12 cellular contexts compared by ENCODE assay signal in genomic region chr4:23930750-23931488, GRCh38. TPM values are rescaled to one million over a fixed set of nuclear protein-coding genes. Genes with fewer than 3 reads are reported as not detected.
DNase-seq lines count a peak whose midpoint lies in the region; ATAC-seq, FAIRE-seq and TF ChIP-seq lines count a peak whose summit lies in the region.
"Had no signal": no experiment of that assay in that cellular context is flagged by ENCODE, and none has a peak within 500 bp of the region (broad histone marks: within the 10 kb centered on the region; RNA-seq: fewer than 3 reads in every experiment).

No MANE protein-coding gene starts in this region.

- H3K4me3 ChIP-seq in H1 (ENCODE audit: extremely low read depth in 1 of 4, insufficient read depth in 2 of 4, low read depth in 3 of 4, low read length in 4 of 4): no peak overlapping the region
- no peak overlapping the region for H3K4me3 ChIP-seq in liver (ENCODE audit: low read depth in 1 of 3, low read length in 3 of 3)
- H3K4me3 ChIP-seq in small intestine (ENCODE audit: low read depth in 1 of 2, low read length in 2 of 2): no peak overlapping the region

- no peak for TF ChIP-seq POLR2A in H1 (IDR thresholded peaks at IDR 0.05; ENCODE audit: control extremely low read depth in 1 of 2, low read depth in 2 of 2, low read length in 2 of 2)

- H3K79me2 ChIP-seq in H1 (ENCODE audit: control insufficient read depth in 1 of 2, insufficient read depth in 2 of 2, low read length in 2 of 2): no peaks in the 10 kb centered on the region

- ATAC-seq in HG02623 (IDR thresholded peaks at IDR 0.05; ENCODE audit: unreplicated experiment) (no peak), GM21528 (IDR thresholded peaks at IDR 0.05; ENCODE audit: low FRiP score, unreplicated experiment) (no peak)
- ATAC-seq: activated CD4-positive, alpha-beta T cell treated with anti-CD3 and anti-CD28 coated beads for 36 hours had no signal

- H2BK20ac ChIP-seq in H1 (ENCODE audit: low read length): peak overlapping the region; percentile 38; the same call in 1 of the 2 replicates

- H2AK5ac ChIP-seq in H1 (ENCODE audit: low read depth, low read length): no peak overlapping the region; the same call in 1 of the 2 replicates

- POLR2A ChIA-PET in H1 (lab: Charles Lee; ENCODE audit: partially characterized antibody): interaction anchor here (0.7 kb wide), 1 partner anchor 35 kb away, joined by 3 read pairs; no protein-coding TSS in a partner anchor

- peak overlapping the region; percentile 3 for H3K56ac ChIP-seq in H1 (replicated peaks; ENCODE audit: insufficient read length, low read depth, low read length)

- no peak overlapping the region for H4K8ac ChIP-seq in H1 (ENCODE audit: extremely low read depth, insufficient read depth, low read length)

- H3K18ac ChIP-seq in H1 (ENCODE audit: extremely low read depth, low read length): no peak overlapping the region; the same call in 1 of the 2 replicates

- H4K20me1 ChIP-seq in H1 (replicated peaks in 1 of 2; ENCODE audit: control insufficient read depth in 1 of 2, insufficient read depth in 2 of 2, low read length in 2 of 2): no peaks in the 10 kb centered on the region

- H3K4me1 ChIP-seq in H1 (replicated peaks in 1 of 4; ENCODE audit: control insufficient read depth in 3 of 4, insufficient read depth in 4 of 4, low read length in 3 of 4) (peaks cover 6 to 33% (median 23%) of the 10 kb centered on the region in 4 experiments), liver (ENCODE audit: control insufficient read depth in 4 of 4, insufficient read depth in 4 of 4, low read length in 3 of 4) (peaks cover 0 to 21% (median 4%) of the 10 kb centered on the region in 4 donors), small intestine (ENCODE audit: control insufficient read depth in 2 of 2, insufficient read depth in 1 of 2, low read depth in 1 of 2, low read length in 1 of 2) (no peaks in the 10 kb centered on the region)

- no peaks in the 10 kb centered on the region for H3K27me3 ChIP-seq in H1 (replicated peaks in 1 of 4; ENCODE audit: control insufficient read depth in 3 of 4, extremely low read depth in 1 of 4, insufficient read depth in 3 of 4, low read length in 3 of 4)
- no peaks in the 10 kb centered on the region for H3K27me3 ChIP-seq in liver (ENCODE audit: control insufficient read depth in 4 of 4, insufficient read depth in 4 of 4, low read length in 3 of 4)
- H3K27me3 ChIP-seq in small intestine (ENCODE audit: control insufficient read depth in 2 of 2, insufficient read depth in 2 of 2, low read length in 2 of 2): no peaks in the 10 kb centered on the region

- H2BK120ac ChIP-seq in H1 (replicated peaks; ENCODE audit: low read depth, low read length): no peak overlapping the region

- FAIRE-seq in H1 (lab: Jason Lieb, UNC) (no peak), small intestine (lab: Jason Lieb, UNC) (no peak)

- H3K9me3 ChIP-seq in H1 (ENCODE audit: insufficient read depth in 2 of 2, low read depth in 1 of 2, low read length in 1 of 2): no peaks in the 10 kb centered on the region
- H3K9me3 ChIP-seq in liver (ENCODE audit: control insufficient read depth in 4 of 4, low read length in 3 of 4): no peaks in the 10 kb centered on the region
- no peaks in the 10 kb centered on the region for H3K9me3 ChIP-seq in small intestine (ENCODE audit: control insufficient read depth, low read depth)

- no peak overlapping the region for H3K23ac ChIP-seq in H1 (ENCODE audit: insufficient read length)

- H3K36me3 ChIP-seq in H1 (ENCODE audit: control insufficient read depth in 2 of 4, insufficient read depth in 4 of 4, low read length in 3 of 4) (no peaks in the 10 kb centered on the region), liver (ENCODE audit: control insufficient read depth in 4 of 4, insufficient read depth in 3 of 4, low read depth in 1 of 4, low read length in 3 of 4) (no peaks in the 10 kb centered on the region), small intestine (ENCODE audit: control insufficient read depth in 2 of 2, insufficient read depth in 2 of 2, low read length in 2 of 2) (no peaks in the 10 kb centered on the region)

- H2AFZ ChIP-seq in H1 (ENCODE audit: low read length): 0 out of 2 replicates have a peak overlapping the region, but pooled peaks have one; percentile 1

- H2BK15ac ChIP-seq in H1 (ENCODE audit: low read length): no peak overlapping the region

- TF ChIP-seq EP300 in Ishikawa (IDR thresholded peaks at IDR 0.05; ENCODE audit: borderline replicate concordance) (peak; percentile 89), H1 (IDR thresholded peaks at IDR 0.05; ENCODE audit: borderline replicate concordance in 1 of 2, low read depth in 2 of 2, low read length in 2 of 2) (no peak)

- H3K4ac ChIP-seq in H1 (replicated peaks; ENCODE audit: insufficient read length, low read depth, low read length): no peak overlapping the region

- H3K9ac ChIP-seq in H1 (replicated peaks in 1 of 4; ENCODE audit: extremely low read depth in 1 of 4, low read depth in 3 of 4, low read length in 3 of 4) (no peak overlapping the region), liver (ENCODE audit: low read depth in 1 of 2, low read length in 2 of 2) (peak overlapping the region in 1 of 2 donors; percentile 33)

- H3K14ac ChIP-seq in H1 (ENCODE audit: insufficient read length): no peak overlapping the region

- no peak for DNase-seq in H1 (ENCODE audit: low read depth in 1 of 2, low spot score in 2 of 2)
- DNase-seq in small intestine: peak; percentile 94
- no peak for DNase-seq in NCI-H748 treated with DMSO at 0.1 percent for 48 hours (lab: John Stamatoyannopoulos, UW)
- no peak for DNase-seq in cerebellar nuclear complex (lab: John Stamatoyannopoulos, UW)
- DNase-seq: activated CD4-positive, alpha-beta T cell treated with anti-CD3 and anti-CD28 coated beads for 36 hours; central memory CD4-positive, alpha-beta T cell; DMS53; NCI-H1105 had no signal

- H4K5ac ChIP-seq in H1 (ENCODE audit: insufficient read length, low read depth, low read length): no peak overlapping the region

- no peak for TF ChIP-seq CTCF in H1 (IDR thresholded peaks at IDR 0.05; ENCODE audit: control extremely low read depth in 1 of 3, insufficient read depth in 1 of 3, low read depth in 1 of 3, low read length in 3 of 3)
- TF ChIP-seq CTCF in liver (IDR thresholded peaks at IDR 0.05; ENCODE audit: low read depth, low read length, missing input control): no peak

- peak overlapping the region; percentile 36 for H4K91ac ChIP-seq in H1 (replicated peaks; ENCODE audit: insufficient read length, low read length)

- TF ChIP-seq RAD21 in Ishikawa (IDR thresholded peaks at IDR 0.05; ENCODE audit: low read depth): no peak
- no peak for TF ChIP-seq RAD21 in H1 (IDR thresholded peaks at IDR 0.05 in 1 of 2, conservative IDR thresholded peaks at IDR 0.05 in 1 of 2; ENCODE audit: low read depth in 2 of 2, low read length in 2 of 2)
- TF ChIP-seq RAD21 in liver (IDR thresholded peaks at IDR 0.05): peak; percentile 67 to 68

- CTCF ChIA-PET in H1 (lab: Charles Lee; ENCODE audit: partially characterized antibody): interaction anchor here (0.6 to 3.5 kb wide), 11 partner anchors 8 to 1721 kb away, joined by 3 to 21 read pairs (median 5); partner anchors contain the start of gene PPARGC1A

- no peaks in the 10 kb centered on the region for H3K79me1 ChIP-seq in H1 (ENCODE audit: low read depth, low read length)

- H3K23me2 ChIP-seq in H1 (ENCODE audit: low read depth, low read length): peaks cover 4% of the 10 kb centered on the region

- 53% methylated on average over 10 of the region's 10 CpGs; no CpG with 5 or more reads in 1 of the 2 experiments for WGBS in H1 (ENCODE audit: extremely low coverage in 1 of 2, insufficient coverage in 1 of 2, insufficient read length in 1 of 2, insufficient replicate concordance in 2 of 2, low coverage in 1 of 2, low lambda C conversion rate in 2 of 2, missing lambda C conversion rate in 1 of 2), 2 experiments
- 39% methylated on average over 10 of the region's 10 CpGs for WGBS in liver
- 50 to 60% (median 60%) methylated on average over 10 of the region's 10 CpGs for WGBS in small intestine, 3 donors

- no peak overlapping the region; the same call in 1 of the 2 replicates for H2BK5ac ChIP-seq in H1 (ENCODE audit: low read depth, low read length)

- H3K27ac ChIP-seq in H1 (ENCODE audit: low read depth, low read length) (no peak overlapping the region), liver (ENCODE audit: low read depth in 1 of 2, low read length in 2 of 2) (peak overlapping the region; percentile 55 to 78), small intestine (ENCODE audit: low read depth in 1 of 2, low read length in 1 of 2) (peak overlapping the region; percentile 55 to 67)

- H2BK12ac ChIP-seq in H1 (ENCODE audit: low read depth, low read length): peak overlapping the region; percentile 52; the same call in 1 of the 2 replicates

- H3K4me2 ChIP-seq in H1 (ENCODE audit: insufficient read depth in 1 of 2, low read depth in 2 of 2, low read length in 2 of 2): peak overlapping the region in 1 of 2 experiments; percentile 36; a peak in 1 of 4 replicates

TF ChIP-seq in Ishikawa, 13 proteins besides CTCF, POLR2A, EP300 and RAD21 (continues in another document):
- peak; percentile 84 for TF ChIP-seq TCF12 (IDR thresholded peaks at IDR 0.05; ENCODE audit: low read depth)
- 0 out of 2 replicates have a peak, but pooled peaks have one; percentile 31 for TF ChIP-seq ZBTB7A (IDR thresholded peaks at IDR 0.05; ENCODE audit: low read depth)
- TF ChIP-seq TAF1 (IDR thresholded peaks at IDR 0.05; ENCODE audit: low read depth): no peak

TF ChIP-seq in H1, 55 proteins besides CTCF, POLR2A, EP300 and RAD21 (continues in another document):
- TF ChIP-seq, protein P1, sequence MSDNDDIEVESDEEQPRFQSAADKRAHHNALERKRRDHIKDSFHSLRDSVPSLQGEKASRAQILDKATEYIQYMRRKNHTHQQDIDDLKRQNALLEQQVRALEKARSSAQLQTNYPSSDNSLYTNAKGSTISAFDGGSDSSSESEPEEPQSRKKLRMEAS (IDR thresholded peaks at IDR 0.05): peak; percentile 64

RNA-seq across cellular contexts. Expression of gene PPARGC1A, which starts 41.1 kb away (rescaled TPM):
- total RNA-seq in H1 (2021; fragmentation: NEBNext Ultra II Directional; extraction: Animal tissue kit (Norgen Biotek cat#: 25700)): 1.4 and 1.5 TPM in 2 replicates
- polyA plus RNA-seq in H1 (2011; rRNA removed) (0.54 and 0.60 TPM in 2 replicates), liver (10 to 100 TPM; 13.5 to 19.0 TPM), small intestine (1 to 10 TPM; 2.6 to 8.1 (median 5.4) TPM)
- 0.88 TPM for polyA plus RNA-seq in H1 (2011; cell fraction: cytosol; rRNA removed)
- polyA plus RNA-seq in H1 (2011; cell fraction: nucleus; rRNA removed): 1.2 TPM
- 0.33 to 0.79 TPM (median 0.48 TPM) in 4 replicates for polyA plus RNA-seq in H1 (2012, experiment 1 of 2)
- 0.03 TPM for polyA plus RNA-seq in H1 (2012, experiment 2 of 2)
- 1.1 TPM for polyA plus RNA-seq in H1 (2013, experiment 1 of 2)
- polyA plus RNA-seq in H1 (2013, experiment 2 of 2): 0.94 TPM
- polyA minus RNA-seq in H1 (2011; rRNA and poly(A)+ RNA removed): 4.8 and 7.0 TPM in 2 replicates
- 1.1 TPM for polyA minus RNA-seq in H1 (2011; cell fraction: cytosol; rRNA and poly(A)+ RNA removed)
- polyA minus RNA-seq in H1 (2011; cell fraction: nucleus; rRNA and poly(A)+ RNA removed): 9.7 TPM
- total RNA-seq in liver: 10 to 100 TPM in 1 of 2 donors, 1 to 10 TPM in 1; 7.7 to 34.6 TPM
- total RNA-seq: activated CD4-positive, alpha-beta T cell treated with anti-CD3 and anti-CD28 coated beads for 36 hours had no signal
